ENCODE assay signal across 24 cellular contexts in genomic region chr6:31691078-31691463, GRCh38. TPM values are rescaled to one million over a fixed set of nuclear protein-coding genes. Genes with fewer than 3 reads are reported as not detected.
DNase-seq lines count a peak whose midpoint lies in the region; ATAC-seq and TF ChIP-seq lines count a peak whose summit lies in the region.
"Had no signal": no experiment of that assay in that cellular context is flagged by ENCODE, and none has a peak within 500 bp of the region (broad histone marks: within the 10 kb centered on the region; RNA-seq: fewer than 3 reads in every experiment).

No MANE protein-coding gene starts in this region.

- no peak overlapping the region for H3K4me3 Mint-ChIP-seq in activated T-cell treated with anti-CD3 and anti-CD28 coated beads, Interleukin-2, amount 50 U/mL, for 24 hours
- H3K4me3 Mint-ChIP-seq in activated T-cell treated with anti-CD3 and anti-CD28 coated beads, Interleukin-2, amount 50 U/mL, for 4 hours = no peak overlapping the region
- H3K4me3 Mint-ChIP-seq: CD8-positive, alpha-beta T cell; GM23338 had no signal

- H3K27ac ChIP-seq in colonic mucosa = peak overlapping the region; percentile 36
- peak overlapping the region; percentile 56 to 64 for H3K27ac ChIP-seq in mucosa of rectum (ENCODE audit: low read depth in 2 of 2, low read length in 2 of 2)
- H3K27ac ChIP-seq in stomach = peak overlapping the region in 4 of 5 donors; percentile 25 to 72 (median 27)
- H3K27ac ChIP-seq: PC-9 had no signal

- peak overlapping the region; percentile 70 for H3K27ac Mint-ChIP-seq in activated T-cell treated with anti-CD3 and anti-CD28 coated beads, Interleukin-2, amount 50 U/mL, for 24 hours
- H3K27ac Mint-ChIP-seq: CD8-positive, alpha-beta T cell; GM23338 had no signal

- TF ChIP-seq EP300 in stomach (IDR thresholded peaks at IDR 0.05) = no peak

- peaks cover 9% of the 10 kb centered on the region for H3K4me1 Mint-ChIP-seq in activated T-cell treated with anti-CD3 and anti-CD28 coated beads, Interleukin-2, amount 50 U/mL, for 24 hours (ENCODE audit: low read depth)
- H3K4me1 Mint-ChIP-seq in activated T-cell treated with anti-CD3 and anti-CD28 coated beads, Interleukin-2, amount 50 U/mL, for 4 hours (ENCODE audit: low read depth) = peaks cover 3% of the 10 kb centered on the region
- H3K4me1 Mint-ChIP-seq: GM23338 had no signal

- intact Hi-C loops in colonic mucosa (cut with DNase I) = no loop called here
- intact Hi-C loops in stomach (cut with DNase I; ENCODE audit: low total_unique reads) = no loop called here

- no peak for DNase-seq in activated T-cell treated with anti-CD3 and anti-CD28 coated beads, Interleukin-2, amount 50 U/mL, for 24 hours
- no peak for DNase-seq in activated T-cell treated with anti-CD3 and anti-CD28 coated beads, Interleukin-2, amount 50 U/mL, for 1 hour
- no peak for DNase-seq in colonic mucosa
- no peak for DNase-seq in stomach
- DNase-seq in activated T-cell treated with anti-CD3 and anti-CD28 coated beads, Interleukin-2, amount 50 U/mL, for 4 hours = no peak
- DNase-seq in NCI-H2029 (lab: John Stamatoyannopoulos, UW) = no peak
- DNase-seq: AML-193; C1 segment of cervical spinal cord; CD8-positive, alpha-beta T cell; KG1; NCI-H1092; NCI-H1436; NCI-H1930; NCI-H2227 treated with DMSO at 0.1 percent for 48 hours; NCI-H510A treated with DMSO at 0.1 percent for 48 hours; NCI-H748 treated with DMSO at 0.1 percent for 48 hours had no signal

- H3K9me3 ChIP-seq in colonic mucosa (no peaks in the 10 kb centered on the region), mucosa of rectum (ENCODE audit: control insufficient read depth in 2 of 2, low read length in 2 of 2) (no peaks in the 10 kb centered on the region), stomach (no peaks in the 10 kb centered on the region)
- H3K9me3 ChIP-seq: HAP-1 had no signal

- H3K4me3 ChIP-seq in colonic mucosa = no peak overlapping the region
- no peak overlapping the region for H3K4me3 ChIP-seq in mucosa of rectum (ENCODE audit: low read length in 2 of 2)
- H3K4me3 ChIP-seq in stomach = no peak overlapping the region
- H3K4me3 ChIP-seq: GM23338, HAP-1, PC-9 had no signal

- TF ChIP-seq CTCF in colonic mucosa (IDR thresholded peaks at IDR 0.05) (no peak), stomach (IDR thresholded peaks at IDR 0.05) (no peak)

- peaks cover 93% of the 10 kb centered on the region for H3K36me3 Mint-ChIP-seq in activated T-cell treated with anti-CD3 and anti-CD28 coated beads, Interleukin-2, amount 50 U/mL, for 24 hours (ENCODE audit: low read depth)
- H3K36me3 Mint-ChIP-seq in activated T-cell treated with anti-CD3 and anti-CD28 coated beads, Interleukin-2, amount 50 U/mL, for 4 hours (ENCODE audit: insufficient read depth) = peaks cover 19% of the 10 kb centered on the region

- H3K36me3 ChIP-seq in colonic mucosa (peaks cover 10% of the 10 kb centered on the region), mucosa of rectum (ENCODE audit: control insufficient read depth in 2 of 2, insufficient read depth in 2 of 2, low read length in 2 of 2) (peaks cover 69 to 81% of the 10 kb centered on the region in 2 donors), stomach (peaks cover 86 to 100% (median 100%) of the 10 kb centered on the region in 4 donors)

- no peaks in the 10 kb centered on the region for H3K27me3 ChIP-seq in colonic mucosa
- H3K27me3 ChIP-seq in mucosa of rectum (ENCODE audit: control insufficient read depth in 2 of 2, insufficient read depth in 2 of 2, low read length in 2 of 2) = no peaks in the 10 kb centered on the region
- H3K27me3 ChIP-seq in stomach = no peaks in the 10 kb centered on the region

- TF ChIP-seq POLR2A in stomach (IDR thresholded peaks at IDR 0.05) = no peak

- H3K4me1 ChIP-seq in colonic mucosa (no peaks in the 10 kb centered on the region), mucosa of rectum (ENCODE audit: control insufficient read depth in 2 of 2, insufficient read depth in 2 of 2, low read length in 2 of 2) (peaks cover 8 to 19% of the 10 kb centered on the region in 2 donors), stomach (peaks cover 4 to 20% (median 12%) of the 10 kb centered on the region in 4 donors)
- H3K4me1 ChIP-seq: HAP-1 had no signal

- ATAC-seq in HG02759 (IDR thresholded peaks at IDR 0.05; ENCODE audit: unreplicated experiment) = no peak
- ATAC-seq in activated T-cell treated with anti-CD3 and anti-CD28 coated beads, Interleukin-2, amount 50 U/mL, for 4 hours = no peak
- ATAC-seq: CD8-positive, alpha-beta T cell; GM23338 had no signal

- 83 to 89% (median 87%) methylated on average over 6 of the region's 6 CpGs for WGBS in stomach, 5 donors

- no peaks in the 10 kb centered on the region for H3K9me3 Mint-ChIP-seq in activated T-cell treated with anti-CD3 and anti-CD28 coated beads, Interleukin-2, amount 50 U/mL, for 24 hours
- H3K9me3 Mint-ChIP-seq in activated T-cell treated with anti-CD3 and anti-CD28 coated beads, Interleukin-2, amount 50 U/mL, for 4 hours = no peaks in the 10 kb centered on the region
- H3K9me3 Mint-ChIP-seq: CD8-positive, alpha-beta T cell; GM23338 had no signal

- no peaks in the 10 kb centered on the region for H3K27me3 Mint-ChIP-seq in activated T-cell treated with anti-CD3 and anti-CD28 coated beads, Interleukin-2, amount 50 U/mL, for 24 hours
- H3K27me3 Mint-ChIP-seq in activated T-cell treated with anti-CD3 and anti-CD28 coated beads, Interleukin-2, amount 50 U/mL, for 4 hours (ENCODE audit: low read depth) = no peaks in the 10 kb centered on the region

- no peak overlapping the region for H3K9ac ChIP-seq in colonic mucosa (ENCODE audit: low read depth in 2 of 2, low read length in 2 of 2)
- no peak overlapping the region for H3K9ac ChIP-seq in mucosa of rectum (ENCODE audit: low read depth in 1 of 2, low read length in 2 of 2)

RNA-seq across cellular contexts. Expression of gene LY6G5C, which starts 10.2 kb away (rescaled TPM):
- 1 to 10 TPM; 1.9 to 2.8 TPM for total RNA-seq in colonic mucosa
- total RNA-seq in stomach = not detected
- polyA plus RNA-seq in stomach = 1 to 10 TPM; 1.8 to 4.9 (median 2.7) TPM
- total RNA-seq in activated T-cell treated with anti-CD3 and anti-CD28 coated beads, Interleukin-2, amount 50 U/mL, for 4 hours = 1 to 10 TPM; 2.3 to 3.8 (median 3.1) TPM
- total RNA-seq: A172, Daoy, GM23338 had no signal

RNA-seq across cellular contexts. Expression of gene ABHD16A, which starts 12.1 kb away (rescaled TPM):
- total RNA-seq in colonic mucosa (10 to 100 TPM; 56.8 to 65.2 TPM), stomach (100 to 1,000 TPM in 1 of 5 donors, 10 to 100 TPM in 4; 40.9 to 122 (median 49.0) TPM)
- 10 to 100 TPM; 15.1 to 48.0 (median 20.4) TPM for polyA plus RNA-seq in stomach
- total RNA-seq in activated T-cell treated with anti-CD3 and anti-CD28 coated beads, Interleukin-2, amount 50 U/mL, for 4 hours = 10 to 100 TPM; 33.9 to 38.1 (median 35.2) TPM

RNA-seq across cellular contexts. Expression of gene LY6G6F, which starts 15.6 kb away (rescaled TPM):
- not detected for total RNA-seq in colonic mucosa
- not detected for total RNA-seq in stomach
- polyA plus RNA-seq in stomach = not detected
- total RNA-seq in activated T-cell treated with anti-CD3 and anti-CD28 coated beads, Interleukin-2, amount 50 U/mL, for 4 hours = not detected
- total RNA-seq: A172; CD8-positive, alpha-beta T cell; Daoy; GM23338; PC-9 had no signal
- polyA plus RNA-seq: AG04450, GM23338 had no signal

RNA-seq across cellular contexts. Expression of gene LY6G5B, which starts 21.3 kb away (rescaled TPM):
- total RNA-seq in colonic mucosa (1 to 10 TPM; 4.4 to 9.0 TPM), stomach (10 to 100 TPM in 2 of 5 donors, 1 to 10 TPM in 2, not detected in 1; 2.7 to 17.1 (median 10.3) TPM)
- 1 to 10 TPM in 2 of 3 donors, under 1 TPM in 1; 0.44 to 4.7 (median 2.1) TPM for polyA plus RNA-seq in stomach
- 10 to 100 TPM; 22.6 to 24.0 (median 22.9) TPM for total RNA-seq in activated T-cell treated with anti-CD3 and anti-CD28 coated beads, Interleukin-2, amount 50 U/mL, for 4 hours

RNA-seq across cellular contexts. Expression of gene LY6G6D, which starts 24.1 kb away (rescaled TPM):
- total RNA-seq in colonic mucosa (not detected), stomach (not detected)
- polyA plus RNA-seq in stomach = not detected
- not detected for total RNA-seq in activated T-cell treated with anti-CD3 and anti-CD28 coated beads, Interleukin-2, amount 50 U/mL, for 4 hours
- total RNA-seq: A172; CD8-positive, alpha-beta T cell; Daoy; GM23338; PC-9 had no signal
- polyA plus RNA-seq: AG04450, GM23338 had no signal
